In genomic region chr6:85285934-85286333, GRCh38 we compare ENCODE assay signal across 40 cellular contexts.
"Had no signal": no experiment of that assay in that cellular context is flagged by ENCODE, and none has a peak within 500 bp of the region (broad histone marks: within the 10 kb centered on the region; RNA-seq: fewer than 3 reads in every experiment).

No MANE protein-coding gene starts in this region.

- H3K4me3 ChIP-seq: adrenal gland, ascending aorta, body of pancreas, breast epithelium, cardiac muscle cell had no signal

- DNase-seq: activated effector memory CD4-positive, alpha-beta T cell treated with anti-CD3 and anti-CD28 coated beads, Interleukin-2, amount 50 U/mL, for 16 hours; activated effector memory CD4-positive, alpha-beta T cell treated with Interleukin-2 at 50 U/mL for 16 hours; activated gamma-delta T cell; activated gamma-delta T cell treated with Interleukin-2 at 50 U/mL for 16 hours; activated naive CD4-positive, alpha-beta T cell; activated naive CD4-positive, alpha-beta T cell treated with anti-CD3 and anti-CD28 coated beads for 36 hours; activated naive CD4-positive, alpha-beta T cell treated with anti-CD3 and anti-CD28 coated beads, Interleukin-2, amount 10 ng/mL, durations not matched to agents 7 days and 5 days; activated naive CD4-positive, alpha-beta T cell treated with anti-CD3 and anti-CD28 coated beads, Interleukin-2, amount 50 U/mL, for 16 hours; activated naive CD4-positive, alpha-beta T cell treated with Interleukin-2 at 50 U/mL for 16 hours; activated naive CD8-positive, alpha-beta T cell treated with anti-CD3 and anti-CD28 coated beads for 36 hours; activated naive CD8-positive, alpha-beta T cell treated with anti-CD3 and anti-CD28 coated beads, Interleukin-2, amount 10 ng/mL, durations not matched to agents 7 days and 5 days; activated naive CD8-positive, alpha-beta T cell treated with anti-CD3 and anti-CD28 coated beads, Interleukin-2, amount 50 U/mL, for 24 hours; activated T-cell treated with anti-CD3 and anti-CD28 coated beads, Interleukin-2, amount 50 U/mL, for 1 hour; activated T-cell treated with anti-CD3 and anti-CD28 coated beads, Interleukin-2, amount 50 U/mL, for 24 hours; activated T-cell treated with anti-CD3 and anti-CD28 coated beads, Interleukin-2, amount 50 U/mL, for 4 hours; activated T-cell treated with anti-CD3 and anti-CD28 coated beads, Interleukin-2, amount 50 U/mL, for 48 hours; activated T-cell treated with anti-CD3 and anti-CD28 coated beads, Interleukin-2, amount 50 U/mL, for 72 hours; adrenal gland; amniotic stem cell; amygdala; anterior cingulate cortex; aorta; body of pancreas; brain microvascular endothelial cell; caudate nucleus; central memory CD4-positive, alpha-beta T cell; cerebellar nuclear complex had no signal

- H3K4me1 Mint-ChIP-seq: activated naive CD4-positive, alpha-beta T cell treated with anti-CD3 and anti-CD28 coated beads, Interleukin-2, amount 10 ng/mL, durations not matched to agents 7 days and 5 days; activated naive CD4-positive, alpha-beta T cell treated with anti-CD3 and anti-CD28 coated beads, Interleukin-2, amount 50 U/mL, for 24 hours; activated naive CD8-positive, alpha-beta T cell treated with anti-CD3 and anti-CD28 coated beads for 36 hours; activated naive CD8-positive, alpha-beta T cell treated with anti-CD3 and anti-CD28 coated beads, Interleukin-2, amount 10 ng/mL, durations not matched to agents 7 days and 5 days; activated naive CD8-positive, alpha-beta T cell treated with anti-CD3 and anti-CD28 coated beads, Interleukin-2, amount 50 U/mL, for 24 hours; activated T-helper 17 cell treated with anti-CD3 and anti-CD28 coated beads, Interleukin-2, amount 50 U/mL, for 72 hours; brain; central memory CD8-positive, alpha-beta T cell had no signal

- H3K27ac ChIP-seq: adrenal gland, ascending aorta, body of pancreas, brain microvascular endothelial cell, breast epithelium, cardiac muscle cell had no signal

- FAIRE-seq: astrocyte, bronchial epithelial cell had no signal

- H3K27ac Mint-ChIP-seq: activated naive CD4-positive, alpha-beta T cell treated with anti-CD3 and anti-CD28 coated beads for 36 hours; activated naive CD4-positive, alpha-beta T cell treated with anti-CD3 and anti-CD28 coated beads, Interleukin-2, amount 10 ng/mL, durations not matched to agents 7 days and 5 days; activated naive CD4-positive, alpha-beta T cell treated with anti-CD3 and anti-CD28 coated beads, Interleukin-2, amount 50 U/mL, for 24 hours; activated naive CD4-positive, alpha-beta T cell treated with anti-CD3 and anti-CD28 coated beads, Interleukin-2, amount 50 U/mL, for 72 hours; activated naive CD8-positive, alpha-beta T cell; activated naive CD8-positive, alpha-beta T cell treated with anti-CD3 and anti-CD28 coated beads for 36 hours; activated naive CD8-positive, alpha-beta T cell treated with anti-CD3 and anti-CD28 coated beads, Interleukin-2, amount 10 ng/mL, durations not matched to agents 7 days and 5 days; activated naive CD8-positive, alpha-beta T cell treated with anti-CD3 and anti-CD28 coated beads, Interleukin-2, amount 50 U/mL, for 24 hours; activated T-cell treated with anti-CD3 and anti-CD28 coated beads, Interleukin-2, amount 50 U/mL, for 24 hours; activated T-cell treated with anti-CD3 and anti-CD28 coated beads, Interleukin-2, amount 50 U/mL, for 72 hours; activated T-helper 1 cell treated with anti-CD3 and anti-CD28 coated beads, Interleukin-12 subunit alpha, Interleukin-12 subunit beta, Interleukin-2, Interleukin-4 antibody, amounts not matched to agents 30 ng/mL and 10 ng/mL and 1 ng/mL, durations not matched to agents 14 hours and 24 hours and 36 hours; activated T-helper 17 cell treated with anti-CD3 and anti-CD28 coated beads, Interleukin-2, amount 50 U/mL, for 72 hours; activated T-helper 2 cell treated with anti-CD3 and anti-CD28 coated beads, Interferon-gamma antibody, Interleukin-2, Interleukin-4, amounts not matched to agents 10 μg/mL and 5 μg/mL and 100 μg/mL, durations not matched to agents 14 hours and 24 hours and 36 hours; brain had no signal

- H3K27me3 Mint-ChIP-seq: activated naive CD4-positive, alpha-beta T cell treated with anti-CD3 and anti-CD28 coated beads, Interleukin-2, amount 10 ng/mL, durations not matched to agents 7 days and 5 days; activated T-cell treated with anti-CD3 and anti-CD28 coated beads, Interleukin-2, amount 50 U/mL, for 24 hours; activated T-helper 17 cell treated with anti-CD3 and anti-CD28 coated beads, Interleukin-2, amount 50 U/mL, for 72 hours had no signal

- H3K9me3 Mint-ChIP-seq: activated naive CD4-positive, alpha-beta T cell treated with anti-CD3 and anti-CD28 coated beads, Interleukin-2, amount 50 U/mL, for 24 hours had no signal

- H3K9me3 ChIP-seq: adrenal gland, ascending aorta, body of pancreas, breast epithelium had no signal

- H3K36me3 ChIP-seq: adrenal gland, ascending aorta, brain microvascular endothelial cell, breast epithelium, cardiac muscle cell had no signal

- H3K36me3 Mint-ChIP-seq: activated naive CD4-positive, alpha-beta T cell treated with anti-CD3 and anti-CD28 coated beads, Interleukin-2, amount 10 ng/mL, durations not matched to agents 7 days and 5 days; activated naive CD4-positive, alpha-beta T cell treated with anti-CD3 and anti-CD28 coated beads, Interleukin-2, amount 50 U/mL, for 24 hours; activated naive CD4-positive, alpha-beta T cell treated with anti-CD3 and anti-CD28 coated beads, Interleukin-2, amount 50 U/mL, for 72 hours; activated naive CD8-positive, alpha-beta T cell; activated naive CD8-positive, alpha-beta T cell treated with anti-CD3 and anti-CD28 coated beads for 36 hours; activated naive CD8-positive, alpha-beta T cell treated with anti-CD3 and anti-CD28 coated beads, Interleukin-2, amount 10 ng/mL, durations not matched to agents 7 days and 5 days; brain had no signal

- H3K4me1 ChIP-seq: adrenal gland, ascending aorta, body of pancreas, breast epithelium had no signal

- H3K4me3 Mint-ChIP-seq: activated naive CD4-positive, alpha-beta T cell treated with anti-CD3 and anti-CD28 coated beads for 36 hours; activated naive CD4-positive, alpha-beta T cell treated with anti-CD3 and anti-CD28 coated beads, Interleukin-2, amount 10 ng/mL, durations not matched to agents 7 days and 5 days; activated naive CD4-positive, alpha-beta T cell treated with anti-CD3 and anti-CD28 coated beads, Interleukin-2, amount 50 U/mL, for 24 hours; activated naive CD8-positive, alpha-beta T cell; activated naive CD8-positive, alpha-beta T cell treated with anti-CD3 and anti-CD28 coated beads for 36 hours; activated naive CD8-positive, alpha-beta T cell treated with anti-CD3 and anti-CD28 coated beads, Interleukin-2, amount 10 ng/mL, durations not matched to agents 7 days and 5 days; activated naive CD8-positive, alpha-beta T cell treated with anti-CD3 and anti-CD28 coated beads, Interleukin-2, amount 50 U/mL, for 24 hours; activated T-cell treated with anti-CD3 and anti-CD28 coated beads, Interleukin-2, amount 50 U/mL, for 24 hours; activated T-cell treated with anti-CD3 and anti-CD28 coated beads, Interleukin-2, amount 50 U/mL, for 4 hours; activated T-cell treated with anti-CD3 and anti-CD28 coated beads, Interleukin-2, amount 50 U/mL, for 72 hours; activated T-helper 1 cell treated with anti-CD3 and anti-CD28 coated beads, Interleukin-12 subunit alpha, Interleukin-12 subunit beta, Interleukin-2, Interleukin-4 antibody, amounts not matched to agents 30 ng/mL and 10 ng/mL and 1 ng/mL, durations not matched to agents 14 hours and 24 hours and 36 hours; activated T-helper 17 cell treated with anti-CD3 and anti-CD28 coated beads, Interleukin-2, amount 50 U/mL, for 72 hours; brain; central memory CD8-positive, alpha-beta T cell had no signal
